11 cellular contexts compared by ENCODE assay signal in genomic region chr2:73107211-73107926, GRCh38. TPM values are rescaled to one million over a fixed set of nuclear protein-coding genes. Genes with fewer than 3 reads are reported as not detected.
A peak's percentile ranks its signal among the peaks of the same experiment; 100 is the strongest.
DNase-seq lines count a peak whose midpoint lies in the region; ATAC-seq, FAIRE-seq and TF ChIP-seq lines count a peak whose summit lies in the region.
"Had no signal": no experiment of that assay in that cellular context is flagged by ENCODE, and none has a peak within 500 bp of the region (broad histone marks: within the 10 kb centered on the region; RNA-seq: fewer than 3 reads in every experiment).

No MANE protein-coding gene starts in this region.

- H3K4me3 ChIP-seq in SJCRH30 (no peak overlapping the region), fibroblast of villous mesenchyme (ENCODE audit: low read depth, low read length) (no peak overlapping the region), pancreas (no peak overlapping the region), WERI-Rb-1 (ENCODE audit: low read depth, low read length) (no peak overlapping the region)
- H3K4me3 ChIP-seq: prostate gland had no signal

- no peak for FAIRE-seq in pancreas (lab: Jason Lieb, UNC)

- peak; percentile 61 for DNase-seq in EL
- DNase-seq in SJCRH30, result peak; percentile 61 to 65
- DNase-seq in fibroblast of villous mesenchyme (ENCODE audit: low read depth), result peak; percentile 30
- DNase-seq in pancreas, result peak in 4 of 6 donors; percentile 26 to 75 (median 40)
- DNase-seq in pons (ENCODE audit: low spot score), result no peak
- DNase-seq in WERI-Rb-1, result no peak
- DNase-seq in NCI-H774 (lab: John Stamatoyannopoulos, UW), result no peak
- DNase-seq: activated naive CD4-positive, alpha-beta T cell treated with anti-CD3 and anti-CD28 coated beads for 36 hours; NCI-H1105 treated with DMSO at 0.1 percent for 48 hours had no signal

- H3K4me1 ChIP-seq in SJCRH30 (peaks cover 19% of the 10 kb centered on the region), pancreas (peaks cover 0 to 21% (median 0%) of the 10 kb centered on the region in 3 donors)

- WGBS in pancreas, 2 donors, result 27 to 36% methylated on average over 12 of the region's 12 CpGs

- H3K27ac ChIP-seq in SJCRH30 (peak overlapping the region; percentile 29), pancreas (no peak overlapping the region), WERI-Rb-1 (no peak overlapping the region)
- H3K27ac ChIP-seq: prostate gland had no signal

- H3K9me3 ChIP-seq in SJCRH30 (replicated peaks) (no peaks in the 10 kb centered on the region), pancreas (no peaks in the 10 kb centered on the region), WERI-Rb-1 (ENCODE audit: severe bottlenecking) (no peaks in the 10 kb centered on the region)
- H3K9me3 ChIP-seq: prostate gland had no signal

- ATAC-seq in pancreas (peak; percentile 19 to 64 (median 42)), HG03139 (IDR thresholded peaks at IDR 0.05; ENCODE audit: unreplicated experiment) (no peak)

- TF ChIP-seq CTCF in fibroblast of villous mesenchyme (IDR thresholded peaks at IDR 0.05; ENCODE audit: insufficient read depth, low read depth, low read length) (no peak), pancreas (IDR thresholded peaks at IDR 0.05) (no peak), WERI-Rb-1 (IDR thresholded peaks at IDR 0.05; ENCODE audit: low read depth, low read length) (no peak)

- intact Hi-C loops in pancreas (cut with DNase I), result no loop called here

- H3K36me3 ChIP-seq in SJCRH30, result no peaks in the 10 kb centered on the region
- H3K36me3 ChIP-seq in pancreas, result no peaks in the 10 kb centered on the region
- H3K36me3 ChIP-seq in WERI-Rb-1, result peaks cover 2% of the 10 kb centered on the region; the same call in 1 of the 2 replicates
- H3K36me3 ChIP-seq: prostate gland had no signal

- H3K27me3 ChIP-seq in SJCRH30 (no peaks in the 10 kb centered on the region), pancreas (no peaks in the 10 kb centered on the region), WERI-Rb-1 (ENCODE audit: insufficient read depth, low read depth, severe bottlenecking) (no peaks in the 10 kb centered on the region)

RNA-seq across cellular contexts. Expression of gene RAB11FIP5, which starts 5.4 kb away (rescaled TPM):
- 7.9 and 8.1 TPM in 2 replicates for total RNA-seq in SJCRH30 (2014; rRNA removed; shearing (Covaris generic))
- total RNA-seq in fibroblast of villous mesenchyme (31.5 and 37.7 TPM in 2 replicates), pancreas (10 to 100 TPM; 13.4 to 17.6 (median 16.2) TPM)
- 10 to 100 TPM; 10.1 to 12.4 TPM for polyA plus RNA-seq in pancreas

RNA-seq across cellular contexts. Expression of gene SFXN5, which starts 35.9 kb away (rescaled TPM):
- total RNA-seq in SJCRH30 (2014; rRNA removed; shearing (Covaris generic)), result 17.0 and 20.5 TPM in 2 replicates
- 12.1 and 16.8 TPM in 2 replicates for total RNA-seq in fibroblast of villous mesenchyme
- total RNA-seq in pancreas, result 1 to 10 TPM; 2.6 to 8.4 (median 4.8) TPM
- polyA plus RNA-seq in pancreas, result 1 to 10 TPM; 5.3 to 7.0 TPM

Comparison
In these comparisons a context has a peak if more than half of its experiments do, and no peak if none do; other contexts are left out.
1. DNase-seq: peak in EL (single experiment), SJCRH30 (2 of 2), fibroblast of villous mesenchyme (single experiment) and pancreas (4 of 6); none in pons (single experiment), WERI-Rb-1 (single experiment) and NCI-H774 (single experiment).